10 cellular contexts compared by ENCODE assay signal in the genomic region with DNA sequence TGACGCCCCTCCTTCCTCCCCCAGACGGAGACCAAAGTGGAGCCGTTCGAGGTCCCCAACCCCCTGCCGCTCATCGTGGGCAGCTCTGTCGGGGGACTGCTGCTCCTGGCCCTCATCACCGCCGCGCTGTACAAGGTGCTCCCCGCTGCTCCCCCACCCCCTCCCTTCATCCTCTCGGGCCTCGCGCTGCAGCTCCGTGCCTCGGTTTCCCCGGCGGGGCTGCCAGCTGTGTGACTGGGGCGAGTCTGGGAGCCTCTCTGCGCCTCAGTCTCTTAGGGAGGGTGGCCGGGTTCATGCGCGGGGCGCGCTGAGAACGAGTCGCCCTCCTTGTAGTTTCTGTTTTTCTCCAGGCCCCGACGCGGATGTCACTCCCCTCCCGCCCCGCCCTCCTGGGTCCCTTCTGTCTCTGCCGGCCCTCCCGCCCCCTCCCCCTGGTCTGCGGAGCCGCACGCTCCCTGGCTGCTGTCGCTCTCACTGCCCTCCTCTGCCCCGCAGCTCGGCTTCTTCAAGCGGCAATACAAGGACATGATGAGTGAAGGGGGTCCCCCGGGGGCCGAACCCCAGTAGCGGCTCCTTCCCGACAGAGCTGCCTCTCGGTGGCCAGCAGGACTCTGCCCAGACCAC. TPM values are rescaled to one million over a fixed set of nuclear protein-coding genes. Genes with fewer than 3 reads are reported as not detected.
DNase-seq lines count a peak whose midpoint lies in the region; ATAC-seq and TF ChIP-seq lines count a peak whose summit lies in the region.
"Had no signal": no experiment of that assay in that cellular context is flagged by ENCODE, and none has a peak within 500 bp of the region (broad histone marks: within the 10 kb centered on the region; RNA-seq: fewer than 3 reads in every experiment).

No MANE protein-coding gene starts in this region.

- H3K27me3 Mint-ChIP-seq in activated naive CD4-positive, alpha-beta T cell treated with anti-CD3 and anti-CD28 coated beads, Interleukin-2, amount 10 ng/mL, durations not matched to agents 7 days and 5 days: peaks cover 47% of the 10 kb centered on the region

- H3K4me1 Mint-ChIP-seq in activated naive CD4-positive, alpha-beta T cell treated with anti-CD3 and anti-CD28 coated beads, Interleukin-2, amount 10 ng/mL, durations not matched to agents 7 days and 5 days: peaks cover 42% of the 10 kb centered on the region

- H3K27ac ChIP-seq in vagina: no peak overlapping the region
- H3K27ac ChIP-seq: adrenal gland had no signal

- no peak for TF ChIP-seq CTCF in vagina (IDR thresholded peaks at IDR 0.05)

- DNase-seq in stimulated activated CD4-positive, alpha-beta T cell treated with anti-CD3 and anti-CD28 coated beads, Interleukin-12 subunit alpha, Interleukin-12 subunit beta, amount 100 ng/mL, for 4 hours: peak; percentile 20
- no peak for DNase-seq in stimulated activated CD4-positive, alpha-beta T cell treated with anti-CD3 and anti-CD28 coated beads, Interleukin-2, amount 100 ng/mL, for 48 hours
- peak; percentile 73 for DNase-seq in activated naive CD4-positive, alpha-beta T cell treated with anti-CD3 and anti-CD28 coated beads, Interleukin-2, amount 10 ng/mL, durations not matched to agents 7 days and 5 days
- peak; percentile 30 for DNase-seq in left kidney (ENCODE audit: low read depth, low spot score)
- DNase-seq in vagina (ENCODE audit: extremely low spot score in 2 of 2): peak in 1 of 2 donors; percentile 56
- no peak for DNase-seq in DMS153 (lab: John Stamatoyannopoulos, UW)
- DNase-seq in NCI-H446 treated with DMSO at 0.1 percent for 48 hours (lab: John Stamatoyannopoulos, UW): no peak

- H3K9me3 ChIP-seq in vagina: no peaks in the 10 kb centered on the region
- H3K9me3 ChIP-seq: adrenal gland had no signal

- no peak overlapping the region for H3K27ac Mint-ChIP-seq in activated naive CD4-positive, alpha-beta T cell treated with anti-CD3 and anti-CD28 coated beads, Interleukin-2, amount 10 ng/mL, durations not matched to agents 7 days and 5 days

- intact Hi-C loops in vagina (cut with DNase I): no loop called here

- no peak for ATAC-seq in HG02759 (IDR thresholded peaks at IDR 0.05; ENCODE audit: unreplicated experiment)

- no peak for TF ChIP-seq POLR2A in vagina (IDR thresholded peaks at IDR 0.05)

- H3K36me3 ChIP-seq in vagina: no peaks in the 10 kb centered on the region
- H3K36me3 ChIP-seq: adrenal gland had no signal

- CTCF ChIA-PET in activated naive CD4-positive, alpha-beta T cell treated with anti-CD3 and anti-CD28 coated beads, Interleukin-2, amount 10 ng/mL, durations not matched to agents 7 days and 5 days (lab: Charles Lee): interaction anchor here (1.4 kb wide), 2 partner anchors 52 to 130 kb away, joined by 3 to 4 read pairs; no protein-coding TSS in a partner anchor

- H3K4me3 ChIP-seq in vagina: peak overlapping the region; percentile 24 to 31

- no peaks in the 10 kb centered on the region for H3K27me3 ChIP-seq in vagina

- peak overlapping the region; percentile 76 for H3K4me3 Mint-ChIP-seq in activated naive CD4-positive, alpha-beta T cell treated with anti-CD3 and anti-CD28 coated beads, Interleukin-2, amount 10 ng/mL, durations not matched to agents 7 days and 5 days

- peaks cover 8% of the 10 kb centered on the region for H3K4me1 ChIP-seq in vagina
- H3K4me1 ChIP-seq: adrenal gland had no signal

- peaks cover 25% of the 10 kb centered on the region for H3K36me3 Mint-ChIP-seq in activated naive CD4-positive, alpha-beta T cell treated with anti-CD3 and anti-CD28 coated beads, Interleukin-2, amount 10 ng/mL, durations not matched to agents 7 days and 5 days

- no peaks in the 10 kb centered on the region for H3K9me3 Mint-ChIP-seq in activated naive CD4-positive, alpha-beta T cell treated with anti-CD3 and anti-CD28 coated beads, Interleukin-2, amount 10 ng/mL, durations not matched to agents 7 days and 5 days

RNA-seq across cellular contexts. Expression of gene ITGAX, which starts 23.7 kb away (rescaled TPM):
- total RNA-seq in vagina: 4.4 TPM
- total RNA-seq: RPMI7951 had no signal

Comparison
In these comparisons a context has a peak if more than half of its experiments do, and no peak if none do; other contexts are left out.
1. DNase-seq: peak in stimulated activated CD4-positive, alpha-beta T cell treated with anti-CD3 and anti-CD28 coated beads, Interleukin-12 subunit alpha, Interleukin-12 subunit beta, amount 100 ng/mL, for 4 hours (single experiment), activated naive CD4-positive, alpha-beta T cell treated with anti-CD3 and anti-CD28 coated beads, Interleukin-2, amount 10 ng/mL, durations not matched to agents 7 days and 5 days (single experiment) and left kidney (single experiment); none in stimulated activated CD4-positive, alpha-beta T cell treated with anti-CD3 and anti-CD28 coated beads, Interleukin-2, amount 100 ng/mL, for 48 hours (0 of 2), DMS153 (single experiment) and NCI-H446 treated with DMSO at 0.1 percent for 48 hours (single experiment).